ENCODE assay signal across 16 cellular contexts in the genomic region with DNA sequence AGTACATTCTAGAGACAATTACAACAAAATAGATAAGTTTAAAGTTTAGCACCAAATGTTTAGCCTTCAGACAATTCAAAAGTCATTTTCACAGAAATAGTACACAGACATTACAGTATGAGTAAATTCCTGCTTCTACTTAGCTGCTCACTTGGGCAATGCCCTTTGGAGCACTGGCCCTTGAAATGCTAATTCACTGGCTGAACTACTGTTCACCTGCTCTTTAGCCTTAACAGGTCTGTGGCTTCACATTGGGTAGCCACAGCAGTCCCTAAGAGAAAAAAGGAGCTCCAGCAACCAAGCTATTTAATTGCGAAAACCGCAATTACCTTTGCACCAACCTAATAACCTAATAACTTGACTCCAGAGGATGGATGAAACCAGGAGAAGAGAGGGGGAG.
"Had no signal": no experiment of that assay in that cellular context is flagged by ENCODE, and none has a peak within 500 bp of the region (broad histone marks: within the 10 kb centered on the region; RNA-seq: fewer than 3 reads in every experiment).

No MANE protein-coding gene starts in this region.

- H3K27ac Mint-ChIP-seq: naive thymus-derived CD8-positive, alpha-beta T cell had no signal

- H3K9me3 ChIP-seq: heart left ventricle, mucosa of descending colon, right atrium auricular region, tibial nerve had no signal

- H3K36me3 Mint-ChIP-seq: naive thymus-derived CD8-positive, alpha-beta T cell had no signal

- H3K4me3 ChIP-seq: coronary artery, heart left ventricle, mucosa of descending colon, right atrium auricular region, smooth muscle cell, tibial nerve had no signal

- DNase-seq: central memory CD4-positive, alpha-beta T cell; effector CD8-positive, alpha-beta T cell; heart left ventricle; hippocampal formation; islet precursor cell; mucosa of descending colon; naive thymus-derived CD8-positive, alpha-beta T cell; posterior cingulate gyrus; stimulated activated CD4-positive, alpha-beta T cell treated with anti-CD3 and anti-CD28 coated beads, Interleukin-2, amount 100 ng/mL, for 48 hours; stimulated activated naive CD8-positive, alpha-beta T cell treated with anti-CD3 and anti-CD28 coated beads, Interleukin-15, Interleukin-2, amounts not matched to agents 100 U/mL and 50 U/mL, for 24 hours had no signal

- H3K4me2 ChIP-seq: smooth muscle cell had no signal

- H3K4me3 Mint-ChIP-seq: naive thymus-derived CD8-positive, alpha-beta T cell; neural crest cell had no signal

- H3K27me3 Mint-ChIP-seq: naive thymus-derived CD8-positive, alpha-beta T cell had no signal

- H3K36me3 ChIP-seq: heart left ventricle, right atrium auricular region, tibial nerve had no signal

- H3K9me3 Mint-ChIP-seq: naive thymus-derived CD8-positive, alpha-beta T cell; neural crest cell had no signal

- ATAC-seq: esophagus mucosa; heart left ventricle; mucosa of descending colon; naive thymus-derived CD8-positive, alpha-beta T cell; stimulated activated naive CD8-positive, alpha-beta T cell treated with anti-CD3 and anti-CD28 coated beads, Interleukin-15, Interleukin-2, amounts not matched to agents 100 U/mL and 50 U/mL, for 24 hours had no signal

- H3K27me3 ChIP-seq: heart left ventricle, right atrium auricular region, tibial nerve had no signal

- H3K4me1 ChIP-seq: right atrium auricular region had no signal

- H3K27ac ChIP-seq: coronary artery, heart left ventricle, right atrium auricular region, tibial nerve had no signal
